In genomic region chr5:149937610-149938009, GRCh38 we compare ENCODE assay signal across 2 cellular contexts.
TF ChIP-seq lines count a peak whose summit lies in the region.

No MANE protein-coding gene starts in this region.

TF ChIP-seq in Ishikawa, 13 proteins besides CTCF, POLR2A, EP300 and RAD21 (continued from another document):
- TF ChIP-seq TEAD4 (IDR thresholded peaks at IDR 0.05) (peak; percentile 82), NFIC (IDR thresholded peaks at IDR 0.05) (peak; percentile 99)

TF ChIP-seq in endothelial cell of umbilical vein, 7 proteins besides CTCF, POLR2A, EP300 and RAD21 (continued from another document):
- TF ChIP-seq FOS (IDR thresholded peaks at IDR 0.05; ENCODE audit: borderline replicate concordance, insufficient read depth, low read length) = peak; percentile 27
